ENCODE assay signal across 1 cellular context in genomic region chr12:58728397-58728796, GRCh38.
TF ChIP-seq lines count a peak whose summit lies in the region.

No MANE protein-coding gene starts in this region.

TF ChIP-seq in IMR-90, 13 proteins besides CTCF, POLR2A, EP300 and RAD21 (continued from another document):
- TF ChIP-seq BHLHE40 (IDR thresholded peaks at IDR 0.05; ENCODE audit: low read depth, low read length) (no peak), NFE2L2 (IDR thresholded peaks at IDR 0.05; ENCODE audit: low read depth, low read length) (no peak), SMC3 (IDR thresholded peaks at IDR 0.05; ENCODE audit: low read depth, low read length) (no peak), FOS (IDR thresholded peaks at IDR 0.05; ENCODE audit: low read depth, low read length) (no peak), MAZ (IDR thresholded peaks at IDR 0.05; ENCODE audit: borderline replicate concordance, low read depth, low read length) (no peak), CHD1 (IDR thresholded peaks at IDR 0.05; ENCODE audit: low read depth, low read length) (no peak), MXI1 (IDR thresholded peaks at IDR 0.05; ENCODE audit: borderline replicate concordance, low read depth, low read length) (no peak)
